In the genomic region with DNA sequence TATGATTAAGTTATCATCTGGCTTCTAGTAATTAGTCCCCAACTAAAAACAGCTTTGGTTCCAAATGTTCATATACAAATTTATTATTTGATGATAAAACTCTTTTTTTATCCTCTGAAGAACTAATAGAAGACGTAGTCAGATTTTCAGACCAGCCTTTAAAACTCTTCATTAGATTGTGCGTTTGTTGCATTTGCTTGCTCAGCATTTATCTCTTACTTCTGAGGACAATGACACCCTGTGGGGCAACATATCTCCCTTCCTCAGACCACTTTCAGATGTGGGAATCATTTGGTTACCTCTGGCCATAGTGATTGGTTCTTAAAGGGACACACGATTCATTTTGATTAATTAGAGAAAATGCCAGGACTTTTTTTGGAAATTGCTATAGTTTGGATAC, we compare ENCODE assay signal across 22 cellular contexts.
DNase-seq lines count a peak whose midpoint lies in the region; ATAC-seq, FAIRE-seq and TF ChIP-seq lines count a peak whose summit lies in the region.
"Had no signal": no experiment of that assay in that cellular context is flagged by ENCODE, and none has a peak within 500 bp of the region (broad histone marks: within the 10 kb centered on the region; RNA-seq: fewer than 3 reads in every experiment).

No MANE protein-coding gene starts in this region.

- no peaks in the 10 kb centered on the region for H3K4me1 ChIP-seq in A549
- H3K4me1 ChIP-seq in IMR-90 (ENCODE audit: control insufficient read depth, insufficient read depth, low read length), result no peaks in the 10 kb centered on the region
- no peaks in the 10 kb centered on the region for H3K4me1 ChIP-seq in H1 (replicated peaks in 1 of 4; ENCODE audit: control insufficient read depth in 3 of 4, insufficient read depth in 4 of 4, low read length in 3 of 4)
- no peaks in the 10 kb centered on the region for H3K4me1 ChIP-seq in mesendoderm (ENCODE audit: control insufficient read depth, low read depth, low read length)
- H3K4me1 ChIP-seq: Caco-2 had no signal

- H3K79me1 ChIP-seq in IMR-90 (ENCODE audit: low read depth in 1 of 2, low read length in 2 of 2) (no peaks in the 10 kb centered on the region), H1 (ENCODE audit: low read depth, low read length) (no peaks in the 10 kb centered on the region), mesendoderm (ENCODE audit: low read length) (no peaks in the 10 kb centered on the region)

- in situ Hi-C loops in IMR-90 (cut with MboI; ENCODE audit: low sequenced_read_pairs), result no loop called here

- BruUV-seq in IMR-90 (replicated peaks; lab: Mats Ljungman, UMichigan), result no TSS peak

- H3K27me3 ChIP-seq in IMR-90 (ENCODE audit: control insufficient read depth, insufficient read depth, low read length), result no peaks in the 10 kb centered on the region
- H3K27me3 ChIP-seq in H1 (replicated peaks in 1 of 4; ENCODE audit: control insufficient read depth in 3 of 4, extremely low read depth in 1 of 4, insufficient read depth in 3 of 4, low read length in 3 of 4), result no peaks in the 10 kb centered on the region
- no peaks in the 10 kb centered on the region for H3K27me3 ChIP-seq in mesendoderm (ENCODE audit: insufficient read depth, low read length, poor library complexity)
- H3K27me3 ChIP-seq: BLaER1 treated with 17β-estradiol and CSF1 and Interleukin-3, amounts not matched to agents 10 nM and 100 nM had no signal

- H3K79me2 ChIP-seq in H1 (ENCODE audit: control insufficient read depth in 1 of 2, insufficient read depth in 2 of 2, low read length in 2 of 2), result no peaks in the 10 kb centered on the region
- H3K79me2 ChIP-seq in mesendoderm (ENCODE audit: control insufficient read depth, insufficient read depth, low read length), result no peaks in the 10 kb centered on the region

- H3K4me3 ChIP-seq in A549 (no peak overlapping the region), IMR-90 (ENCODE audit: insufficient read depth, low read depth, low read length) (no peak overlapping the region), H1 (ENCODE audit: extremely low read depth in 1 of 4, insufficient read depth in 2 of 4, low read depth in 3 of 4, low read length in 4 of 4) (no peak overlapping the region), mesendoderm (ENCODE audit: low read length) (no peak overlapping the region)
- H3K4me3 ChIP-seq: BLaER1 treated with 17β-estradiol and CSF1 and Interleukin-3, amounts not matched to agents 10 nM and 100 nM had no signal

- H3K56ac ChIP-seq in IMR-90 (ENCODE audit: extremely low read depth, insufficient read depth, low read length) (no peak overlapping the region), H1 (replicated peaks; ENCODE audit: insufficient read length, low read depth, low read length) (no peak overlapping the region), mesendoderm (ENCODE audit: low read length) (no peak overlapping the region)

- no peaks in the 10 kb centered on the region for H4K20me1 ChIP-seq in IMR-90 (ENCODE audit: insufficient read depth, low read length)
- peaks cover 0 to 2% of the 10 kb centered on the region in 2 experiments for H4K20me1 ChIP-seq in H1 (replicated peaks in 1 of 2; ENCODE audit: control insufficient read depth in 1 of 2, insufficient read depth in 2 of 2, low read length in 2 of 2)
- H4K20me1 ChIP-seq: BLaER1 treated with 17β-estradiol and CSF1 and Interleukin-3, amounts not matched to agents 10 nM and 100 nM had no signal

- no peak for TF ChIP-seq EP300 in A549 (IDR thresholded peaks at IDR 0.05)
- no peak for TF ChIP-seq EP300 in H1 (IDR thresholded peaks at IDR 0.05; ENCODE audit: borderline replicate concordance in 1 of 2, low read depth in 2 of 2, low read length in 2 of 2)

- CTCF ChIA-PET in A549 (lab: Yijun Ruan, JAX), result no interaction called here
- CTCF ChIA-PET in IMR-90 (lab: Yijun Ruan, JAX), result no interaction called here
- CTCF ChIA-PET in H1 (lab: Charles Lee; ENCODE audit: partially characterized antibody), result no interaction called here

- no peak for TF ChIP-seq POLR2A in A549 (IDR thresholded peaks at IDR 0.05; ENCODE audit: low read length)
- no peak for TF ChIP-seq POLR2A in IMR-90 (IDR thresholded peaks at IDR 0.05; ENCODE audit: low read depth, low read length)
- no peak for TF ChIP-seq POLR2A in H1 (IDR thresholded peaks at IDR 0.05; ENCODE audit: control extremely low read depth in 1 of 2, low read depth in 2 of 2, low read length in 2 of 2)

- H3K4me2 ChIP-seq in A549 (no peak overlapping the region), IMR-90 (ENCODE audit: low read depth, low read length) (no peak overlapping the region), H1 (ENCODE audit: insufficient read depth in 1 of 2, low read depth in 2 of 2, low read length in 2 of 2) (no peak overlapping the region), mesendoderm (ENCODE audit: low read length) (no peak overlapping the region)

- H3K9ac ChIP-seq in IMR-90 (ENCODE audit: low read depth, low read length) (no peak overlapping the region), H1 (replicated peaks in 1 of 4; ENCODE audit: extremely low read depth in 1 of 4, low read depth in 3 of 4, low read length in 3 of 4) (no peak overlapping the region), mesendoderm (ENCODE audit: low read length) (no peak overlapping the region)
- H3K9ac ChIP-seq: BLaER1 treated with 17β-estradiol and CSF1 and Interleukin-3, amounts not matched to agents 10 nM and 100 nM had no signal

- H2BK5ac ChIP-seq in IMR-90 (ENCODE audit: low read depth, low read length, poor library complexity, severe bottlenecking) (no peak overlapping the region), H1 (ENCODE audit: low read depth, low read length) (no peak overlapping the region), mesendoderm (ENCODE audit: low read length) (no peak overlapping the region)

- H4K8ac ChIP-seq in IMR-90 (ENCODE audit: low read depth in 2 of 2, low read length in 2 of 2) (no peak overlapping the region), H1 (ENCODE audit: extremely low read depth, insufficient read depth, low read length) (no peak overlapping the region), mesendoderm (ENCODE audit: low read depth, low read length) (no peak overlapping the region)

- no peak overlapping the region for H2BK12ac ChIP-seq in H1 (ENCODE audit: low read depth, low read length)

- H2AK5ac ChIP-seq in IMR-90 (ENCODE audit: low read depth, low read length), result no peak overlapping the region
- H2AK5ac ChIP-seq in H1 (ENCODE audit: low read depth, low read length), result no peak overlapping the region
- H2AK5ac ChIP-seq in mesendoderm (ENCODE audit: low read length), result no peak overlapping the region

- ATAC-seq in A549 (no peak), IMR-90 (ENCODE audit: low read depth) (no peak), GM21423 (IDR thresholded peaks at IDR 0.05; ENCODE audit: unreplicated experiment) (no peak), HG02571 (IDR thresholded peaks at IDR 0.05; ENCODE audit: unreplicated experiment) (no peak)
- ATAC-seq: CD8-positive, alpha-beta T cell had no signal

- H2BK120ac ChIP-seq in IMR-90 (ENCODE audit: low read depth, low read length) (no peak overlapping the region), H1 (replicated peaks; ENCODE audit: low read depth, low read length) (no peak overlapping the region), mesendoderm (ENCODE audit: low read depth, low read length) (no peak overlapping the region)

- H3K36me3 ChIP-seq in IMR-90 (ENCODE audit: control insufficient read depth, insufficient read depth, low read length) (no peaks in the 10 kb centered on the region), H1 (ENCODE audit: control insufficient read depth in 2 of 4, insufficient read depth in 4 of 4, low read length in 3 of 4) (no peaks in the 10 kb centered on the region), mesendoderm (ENCODE audit: control insufficient read depth, insufficient read depth, low read length) (no peaks in the 10 kb centered on the region)
- H3K36me3 ChIP-seq: BLaER1 treated with 17β-estradiol and CSF1 and Interleukin-3, amounts not matched to agents 10 nM and 100 nM had no signal

- no peak overlapping the region for H3K23ac ChIP-seq in IMR-90 (ENCODE audit: low read depth, low read length)
- no peak overlapping the region for H3K23ac ChIP-seq in H1 (ENCODE audit: insufficient read length)
- no peak overlapping the region for H3K23ac ChIP-seq in mesendoderm (ENCODE audit: low read length)

- dilution Hi-C loops in IMR-90 (cut with HindIII; ENCODE audit: low sequenced_read_pairs, unreplicated experiment), result no loop called here

- no peak for DNase-seq in A549 (ENCODE audit: low read depth in 1 of 2, low spot score in 1 of 2)
- no peak for DNase-seq in IMR-90
- DNase-seq in H1 (ENCODE audit: low read depth in 1 of 2, low spot score in 2 of 2), result no peak
- DNase-seq in mesendoderm, result peak; percentile 31
- no peak for DNase-seq in dermis blood vessel endothelial cell
- DNase-seq: 8988T; AML-193; Caco-2; Calu3; CD4-positive, alpha-beta T cell; CD8-positive, alpha-beta T cell; DMS79 treated with DMSO at 0.1 percent for 48 hours; GF-D8 had no signal

- H4K91ac ChIP-seq in IMR-90 (ENCODE audit: insufficient read depth, low read depth, low read length) (no peak overlapping the region), H1 (replicated peaks; ENCODE audit: insufficient read length, low read length) (no peak overlapping the region)

- TF ChIP-seq CTCF in A549 (IDR thresholded peaks at IDR 0.05), result no peak
- no peak for TF ChIP-seq CTCF in IMR-90 (conservative IDR thresholded peaks at IDR 0.05; ENCODE audit: low read depth, low read length)
- TF ChIP-seq CTCF in H1 (IDR thresholded peaks at IDR 0.05; ENCODE audit: control extremely low read depth in 1 of 3, insufficient read depth in 1 of 3, low read depth in 1 of 3, low read length in 3 of 3), result no peak

- H3K18ac ChIP-seq in IMR-90 (ENCODE audit: low read depth, low read length), result no peak overlapping the region
- H3K18ac ChIP-seq in H1 (ENCODE audit: extremely low read depth, low read length), result no peak overlapping the region
- H3K18ac ChIP-seq in mesendoderm (ENCODE audit: low read length), result no peak overlapping the region

- H3K9me1 ChIP-seq in IMR-90 (ENCODE audit: insufficient read depth, low read length), result no peaks in the 10 kb centered on the region

- H2BK20ac ChIP-seq in IMR-90 (ENCODE audit: low read depth, low read length), result no peak overlapping the region
- H2BK20ac ChIP-seq in H1 (ENCODE audit: low read length), result no peak overlapping the region

- H2BK15ac ChIP-seq in IMR-90 (ENCODE audit: low read depth, low read length) (no peak overlapping the region), H1 (ENCODE audit: low read length) (no peak overlapping the region), mesendoderm (replicated peaks; ENCODE audit: low read depth) (no peak overlapping the region)

- H3K9me3 ChIP-seq in A549 (peaks cover 2% of the 10 kb centered on the region; the same call in 1 of the 3 replicates), IMR-90 (ENCODE audit: control insufficient read depth, insufficient read depth, low read length) (no peaks in the 10 kb centered on the region; the same call in 1 of the 2 replicates), H1 (ENCODE audit: insufficient read depth in 2 of 2, low read depth in 1 of 2, low read length in 1 of 2) (no peaks in the 10 kb centered on the region)
- H3K9me3 ChIP-seq: BLaER1 treated with 17β-estradiol and CSF1 and Interleukin-3, amounts not matched to agents 10 nM and 100 nM; Caco-2 had no signal

- TF ChIP-seq RAD21 in A549 (conservative IDR thresholded peaks at IDR 0.05 in 1 of 2, IDR thresholded peaks at IDR 0.05 in 1 of 2) (no peak), IMR-90 (IDR thresholded peaks at IDR 0.05; ENCODE audit: low read length) (no peak), H1 (IDR thresholded peaks at IDR 0.05 in 1 of 2, conservative IDR thresholded peaks at IDR 0.05 in 1 of 2; ENCODE audit: low read depth in 2 of 2, low read length in 2 of 2) (no peak)

- no peak for FAIRE-seq in A549 (lab: Jason Lieb, UNC)
- no peak for FAIRE-seq in H1 (lab: Jason Lieb, UNC)
- FAIRE-seq: A204.1, D721Med, G401.6, GM12891, GM19239 had no signal

- intact Hi-C loops in IMR-90 (cut with micrococcal nuclease), result no loop called here

- no peak overlapping the region for H3K4ac ChIP-seq in IMR-90 (ENCODE audit: low read depth, low read length)
- H3K4ac ChIP-seq in H1 (replicated peaks; ENCODE audit: insufficient read length, low read depth, low read length), result no peak overlapping the region
- H3K4ac ChIP-seq in mesendoderm (ENCODE audit: low read depth, low read length), result no peak overlapping the region

- 34% methylated on average over 3 of the region's 3 CpGs for WGBS in A549 (ENCODE audit: missing lambda C conversion rate)
- no CpG with 5 or more reads among the region's 3 CpGs for WGBS in IMR-90 (ENCODE audit: extremely low coverage in 2 of 2, insufficient read length in 1 of 2), 2 experiments
- WGBS in H1 (ENCODE audit: extremely low coverage in 1 of 2, insufficient coverage in 1 of 2, insufficient read length in 1 of 2, insufficient replicate concordance in 2 of 2, low coverage in 1 of 2, low lambda C conversion rate in 2 of 2, missing lambda C conversion rate in 1 of 2), 2 experiments, result 94% methylated on average over 3 of the region's 3 CpGs; no CpG with 5 or more reads in 1 of the 2 experiments
- no CpG with 5 or more reads among the region's 3 CpGs for whole genome bisulfite sequencing in mesendoderm (ENCODE audit: extremely low coverage, insufficient coverage, low lambda C conversion rate)

- H3K14ac ChIP-seq in IMR-90 (replicated peaks; ENCODE audit: low read depth, low read length) (no peak overlapping the region), H1 (ENCODE audit: insufficient read length) (no peak overlapping the region)

- POLR2A ChIA-PET in A549 (lab: Yijun Ruan, JAX) (no interaction called here), IMR-90 (lab: Charles Lee; ENCODE audit: unreplicated experiment) (no interaction called here), H1 (lab: Charles Lee; ENCODE audit: partially characterized antibody) (no interaction called here)

- no peak overlapping the region for H3K27ac ChIP-seq in A549
- no peak overlapping the region for H3K27ac ChIP-seq in IMR-90 (ENCODE audit: insufficient read depth, low read length)
- H3K27ac ChIP-seq in H1 (ENCODE audit: low read depth, low read length), result no peak overlapping the region
- no peak overlapping the region for H3K27ac ChIP-seq in mesendoderm (ENCODE audit: low read depth, low read length)
- H3K27ac ChIP-seq: BLaER1 treated with 17β-estradiol and CSF1 and Interleukin-3, amounts not matched to agents 10 nM and 100 nM; C4-2B had no signal

- H3K23me2 ChIP-seq in H1 (ENCODE audit: low read depth, low read length), result no peaks in the 10 kb centered on the region

- H2AK9ac ChIP-seq in IMR-90 (replicated peaks; ENCODE audit: low read depth, low read length, poor library complexity), result no peak overlapping the region

- no peak overlapping the region for H4K5ac ChIP-seq in IMR-90 (ENCODE audit: low read depth, low read length)
- H4K5ac ChIP-seq in H1 (ENCODE audit: insufficient read length, low read depth, low read length), result no peak overlapping the region
- H4K5ac ChIP-seq in mesendoderm (ENCODE audit: low read length), result no peak overlapping the region

- H2AFZ ChIP-seq in IMR-90 (replicated peaks; ENCODE audit: low read length, poor library complexity) (no peak overlapping the region), H1 (ENCODE audit: low read length) (no peak overlapping the region)
